ENCODE assay signal across 14 cellular contexts in genomic region chr12:107377596-107378385, GRCh38.
"Had no signal": no experiment of that assay in that cellular context is flagged by ENCODE, and none has a peak within 500 bp of the region (broad histone marks: within the 10 kb centered on the region; RNA-seq: fewer than 3 reads in every experiment).

No MANE protein-coding gene starts in this region.

- DNase-seq: activated CD4-positive, alpha-beta T cell treated with anti-CD3 and anti-CD28 coated beads, Interleukin-2, amount 50 U/mL, for 1 hour; activated naive CD4-positive, alpha-beta T cell; activated naive CD8-positive, alpha-beta T cell treated with anti-CD3 and anti-CD28 coated beads, Interleukin-2, amount 10 ng/mL, durations not matched to agents 7 days and 5 days; anterior cingulate cortex; cortex of kidney; effector CD4-positive, alpha-beta T cell; midbrain; sigmoid colon; stimulated activated CD4-positive, alpha-beta T cell treated with anti-CD3 and anti-CD28 coated beads, Interleukin-1b, Interleukin-23, amount 100 ng/mL, for 48 hours; stimulated activated naive CD8-positive, alpha-beta T cell treated with anti-CD3 and anti-CD28 coated beads, Interleukin-15, amount 100 ng/mL, for 72 hours had no signal

- FAIRE-seq: endothelial cell of umbilical vein, islet of Langerhans had no signal

- ATAC-seq: activated CD4-positive, CD25-positive, alpha-beta regulatory T cell treated with anti-CD3 and anti-CD28 coated beads, Interleukin-2, amount 50 U/mL, for 24 hours; left lobe of liver; stimulated activated naive CD8-positive, alpha-beta T cell treated with anti-CD3 and anti-CD28 coated beads, Interleukin-15, amount 100 ng/mL, for 72 hours had no signal
